In the genomic region with DNA sequence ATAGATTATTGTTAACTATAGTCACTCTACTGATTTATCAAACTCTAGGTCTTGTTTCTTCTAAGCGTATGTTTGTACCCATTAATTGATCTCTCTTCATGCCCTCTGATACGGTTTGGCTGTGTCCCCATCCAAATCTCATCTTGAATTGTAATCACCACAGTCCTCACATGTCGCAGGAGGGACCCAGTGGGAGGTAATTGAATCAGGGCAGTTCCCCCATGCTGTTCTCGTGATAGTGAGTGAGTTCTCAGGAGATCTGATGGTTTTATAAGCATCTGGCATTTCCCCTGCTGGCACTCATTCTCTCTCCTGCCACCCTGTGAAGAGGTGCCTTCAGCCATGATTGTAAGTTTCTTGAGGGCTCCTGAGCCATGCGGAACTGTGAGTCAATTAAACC, we compare ENCODE assay signal across 5 cellular contexts. TPM values are rescaled to one million over a fixed set of nuclear protein-coding genes. Genes with fewer than 3 reads are reported as not detected.
"Had no signal": no experiment of that assay in that cellular context is flagged by ENCODE, and none has a peak within 500 bp of the region (broad histone marks: within the 10 kb centered on the region; RNA-seq: fewer than 3 reads in every experiment).

No MANE protein-coding gene starts in this region.

RNA-seq across cellular contexts. Expression of a gene that starts 21.9 kb away (rescaled TPM):
- total RNA-seq: M059J, PC-3, Right ventricle myocardium superior, SJSA1 had no signal
- polyA plus RNA-seq: SK-N-SH had no signal
